In genomic region chr6:44127186-44128019, GRCh38 we compare ENCODE assay signal across 1 cellular context.
A peak's percentile ranks its signal among the peaks of the same experiment; 100 is the strongest.
TF ChIP-seq lines count a peak whose summit lies in the region.

Gene MRPL14 (minus strand): TSS chr6:44127452. CDS start chr6:44116611, 10,841 bp downstream.
Gene TMEM63B (plus strand): TSS chr6:44127554. CDS start chr6:44134585, 7,031 bp downstream.

TF ChIP-seq in HepG2, 621 proteins besides CTCF, POLR2A, EP300 and RAD21 (continued from another document):
- TF ChIP-seq E2F1 (CRISPR knock-in tag; IDR thresholded peaks at IDR 0.05) (0 out of 2 replicates have a peak, but pooled peaks have one; percentile 34), BATF2 (CRISPR knock-in tag; IDR thresholded peaks at IDR 0.05) (no peak), MLXIP (CRISPR knock-in tag; IDR thresholded peaks at IDR 0.05; ENCODE audit: borderline replicate concordance) (no peak), AHR (CRISPR knock-in tag; IDR thresholded peaks at IDR 0.05) (no peak), ZNF547 (CRISPR knock-in tag; IDR thresholded peaks at IDR 0.05) (peak; percentile 75), NFYC (CRISPR knock-in tag; IDR thresholded peaks at IDR 0.05) (no peak), MIER2 (CRISPR knock-in tag; IDR thresholded peaks at IDR 0.05) (no peak), ZNF446 (CRISPR knock-in tag; IDR thresholded peaks at IDR 0.05) (0 out of 2 replicates have a peak, but pooled peaks have one; percentile 54), JUN (CRISPR knock-in tag; IDR thresholded peaks at IDR 0.05) (no peak), SNAPC4 (CRISPR knock-in tag; IDR thresholded peaks at IDR 0.05) (no peak), ZNF234 (CRISPR knock-in tag; conservative IDR thresholded peaks at IDR 0.05) (no peak; the same call in 1 of the 2 replicates), ZNF670 (CRISPR knock-in tag; IDR thresholded peaks at IDR 0.05; ENCODE audit: borderline replicate concordance) (no peak), ZNF101 (CRISPR knock-in tag; IDR thresholded peaks at IDR 0.05; ENCODE audit: borderline replicate concordance, low read depth) (no peak), ZFP62 (CRISPR knock-in tag; IDR thresholded peaks at IDR 0.05) (no peak), ZBTB46 (CRISPR knock-in tag; IDR thresholded peaks at IDR 0.05; ENCODE audit: borderline replicate concordance) (no peak), PHF20 (CRISPR knock-in tag; IDR thresholded peaks at IDR 0.05) (peak; percentile 11), ZNF737 (CRISPR knock-in tag; IDR thresholded peaks at IDR 0.05; ENCODE audit: borderline replicate concordance) (no peak), ZNF614 (CRISPR knock-in tag; IDR thresholded peaks at IDR 0.05; ENCODE audit: borderline replicate concordance) (no peak), ZNF143 (CRISPR knock-in tag; IDR thresholded peaks at IDR 0.05) (0 out of 2 replicates have a peak, but pooled peaks have one; percentile 26), KMT2A (CRISPR knock-in tag; IDR thresholded peaks at IDR 0.05) (no peak; the same call in 1 of the 2 replicates), ATF7 (IDR thresholded peaks at IDR 0.05) (no peak), ATF7 (CRISPR knock-in tag; IDR thresholded peaks at IDR 0.05) (no peak)
